ENCODE assay signal across 11 cellular contexts in genomic region chr12:103279444-103279843, GRCh38.
DNase-seq lines count a peak whose midpoint lies in the region; ATAC-seq, FAIRE-seq and TF ChIP-seq lines count a peak whose summit lies in the region.
"Had no signal": no experiment of that assay in that cellular context is flagged by ENCODE, and none has a peak within 500 bp of the region (broad histone marks: within the 10 kb centered on the region; RNA-seq: fewer than 3 reads in every experiment).

No MANE protein-coding gene starts in this region.

- H3K9me3 ChIP-seq in left ventricle myocardium inferior (replicated peaks), result no peaks in the 10 kb centered on the region
- H3K9me3 ChIP-seq in colonic mucosa, result no peaks in the 10 kb centered on the region
- H3K9me3 ChIP-seq: gastroesophageal sphincter had no signal

- no peak overlapping the region for H3K27ac ChIP-seq in left ventricle myocardium inferior (replicated peaks)
- no peak overlapping the region for H3K27ac ChIP-seq in colonic mucosa
- H3K27ac ChIP-seq: gastroesophageal sphincter, KMS-11 had no signal

- TF ChIP-seq CTCF in left ventricle myocardium inferior (IDR thresholded peaks at IDR 0.05; ENCODE audit: borderline replicate concordance) (no peak), colonic mucosa (IDR thresholded peaks at IDR 0.05) (no peak)

- peak; percentile 23 for DNase-seq in NCI-H748 treated with DMSO at 0.1 percent for 48 hours (lab: John Stamatoyannopoulos, UW)
- no peak for DNase-seq in left ventricle myocardium inferior
- DNase-seq in medulla oblongata (ENCODE audit: extremely low spot score), result no peak
- no peak for DNase-seq in colonic mucosa
- no peak for DNase-seq in HTR-8/SVneo (ENCODE audit: insufficient read length, low spot score)

- peak; percentile 93 for ATAC-seq in GM18498 (IDR thresholded peaks at IDR 0.05; ENCODE audit: unreplicated experiment)
- peak; percentile 98 for ATAC-seq in GM19395 (IDR thresholded peaks at IDR 0.05; ENCODE audit: unreplicated experiment)
- ATAC-seq in HG03045 (IDR thresholded peaks at IDR 0.05; ENCODE audit: unreplicated experiment), result peak; percentile 92
- ATAC-seq: gastroesophageal sphincter; naive thymus-derived CD4-positive, alpha-beta T cell had no signal

- H3K4me1 ChIP-seq in left ventricle myocardium inferior (no peaks in the 10 kb centered on the region), colonic mucosa (no peaks in the 10 kb centered on the region)
- H3K4me1 ChIP-seq: gastroesophageal sphincter had no signal

- no peak overlapping the region for H3K4me3 ChIP-seq in left ventricle myocardium inferior
- no peak overlapping the region for H3K4me3 ChIP-seq in colonic mucosa
- H3K4me3 ChIP-seq: gastroesophageal sphincter had no signal

- intact Hi-C loops in left ventricle myocardium inferior (cut with micrococcal nuclease), result no loop called here
- intact Hi-C loops in colonic mucosa (cut with DNase I), result no loop called here

- no peaks in the 10 kb centered on the region for H3K36me3 ChIP-seq in left ventricle myocardium inferior
- no peaks in the 10 kb centered on the region for H3K36me3 ChIP-seq in colonic mucosa
- H3K36me3 ChIP-seq: gastroesophageal sphincter had no signal

- no peak for FAIRE-seq in HTR-8/SVneo (lab: Jason Lieb, UNC)

- H3K9ac ChIP-seq in colonic mucosa (ENCODE audit: low read depth in 2 of 2, low read length in 2 of 2), result no peak overlapping the region
- H3K9ac ChIP-seq: KMS-11 had no signal

- H3K27me3 ChIP-seq in left ventricle myocardium inferior (ENCODE audit: low read depth) (no peaks in the 10 kb centered on the region), colonic mucosa (no peaks in the 10 kb centered on the region)
- H3K27me3 ChIP-seq: gastroesophageal sphincter had no signal
